In the genomic region with DNA sequence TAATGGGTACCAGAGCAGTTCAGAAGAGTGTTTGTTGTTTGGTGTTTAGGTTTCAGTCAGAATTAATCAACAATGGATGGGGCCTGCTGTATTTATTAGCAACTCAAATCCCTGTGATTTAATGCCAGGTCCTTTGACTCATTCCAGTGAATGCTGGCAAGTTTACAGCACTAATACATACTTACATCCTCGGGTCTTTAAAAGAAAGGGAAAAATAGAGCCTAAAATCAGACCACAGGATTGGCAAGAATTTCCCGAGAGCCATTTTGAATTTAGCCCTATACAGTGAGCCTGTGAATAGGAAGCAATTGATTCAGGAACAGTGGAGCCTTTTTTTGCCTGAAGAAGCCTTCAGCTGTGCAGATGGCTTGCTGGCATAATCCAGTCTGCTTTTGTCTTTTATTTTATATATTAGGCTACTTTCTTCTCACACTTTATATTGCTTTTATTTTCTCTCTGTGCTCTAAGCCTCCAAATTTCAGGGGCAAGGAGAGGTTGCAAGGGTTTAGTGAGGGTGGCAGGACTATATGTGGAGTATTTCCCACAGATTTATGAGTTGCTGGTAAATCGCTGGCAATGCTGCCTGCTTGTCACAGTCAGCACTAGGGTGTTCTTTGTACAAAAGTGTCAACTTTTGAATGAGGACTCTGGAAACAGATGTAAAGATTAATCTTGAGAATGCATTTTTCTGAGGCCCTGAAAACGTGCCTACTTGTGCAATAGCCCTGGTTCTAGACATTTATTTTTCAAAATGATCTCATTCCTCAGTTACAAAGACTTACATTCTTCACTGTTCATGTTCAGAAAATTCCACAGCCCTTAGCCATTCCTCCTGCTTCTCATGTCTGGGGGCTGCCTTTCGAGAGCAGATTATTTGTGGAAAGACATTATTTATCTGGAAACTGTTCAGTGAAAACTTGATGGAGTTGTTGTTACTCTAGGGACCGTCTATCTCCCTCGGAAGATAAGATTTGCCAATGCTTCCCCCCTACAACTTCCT, we compare ENCODE assay signal across 11 cellular contexts.
DNase-seq lines count a peak whose midpoint lies in the region; ATAC-seq and TF ChIP-seq lines count a peak whose summit lies in the region.
"Had no signal": no experiment of that assay in that cellular context is flagged by ENCODE, and none has a peak within 500 bp of the region (broad histone marks: within the 10 kb centered on the region; RNA-seq: fewer than 3 reads in every experiment).

No MANE protein-coding gene starts in this region.

- H3K4me3 Mint-ChIP-seq in neural progenitor cell, result no peak overlapping the region
- H3K4me3 Mint-ChIP-seq: activated naive CD4-positive, alpha-beta T cell treated with anti-CD3 and anti-CD28 coated beads for 36 hours had no signal

- H3F3A ChIP-seq in neural progenitor cell (ENCODE audit: low read depth), result no peaks in the 10 kb centered on the region

- intact Hi-C loops in lower leg skin (cut with DNase I; ENCODE audit: low total_unique reads), result no loop called here

- H3K27me3 ChIP-seq in ACC112 (ENCODE audit: insufficient read depth, low read length) (no peaks in the 10 kb centered on the region), neural progenitor cell (no peaks in the 10 kb centered on the region)
- H3K27me3 ChIP-seq: BLaER1 treated with 17β-estradiol and CSF1 and Interleukin-3, amounts not matched to agents 10 nM and 100 nM had no signal

- TF ChIP-seq POLR2A in lower leg skin (IDR thresholded peaks at IDR 0.05), result no peak

- H3K79me2 ChIP-seq in ACC112 (ENCODE audit: control insufficient read depth, insufficient read depth, low read length, unreplicated experiment), result no peaks in the 10 kb centered on the region
- no peaks in the 10 kb centered on the region for H3K79me2 ChIP-seq in neural progenitor cell (ENCODE audit: low read depth)

- H3K9me3 ChIP-seq in SK-N-MC (ENCODE audit: low read depth, low read length) (no peaks in the 10 kb centered on the region), neural progenitor cell (ENCODE audit: low read depth) (no peaks in the 10 kb centered on the region)
- H3K9me3 ChIP-seq: BLaER1 treated with 17β-estradiol and CSF1 and Interleukin-3, amounts not matched to agents 10 nM and 100 nM had no signal

- H3K27ac ChIP-seq in ACC112 (ENCODE audit: low read depth, low read length) (peak overlapping the region; percentile 87), SK-N-MC (peak overlapping the region; percentile 71), neural progenitor cell (no peak overlapping the region)
- H3K27ac ChIP-seq: BLaER1 treated with 17β-estradiol and CSF1 and Interleukin-3, amounts not matched to agents 10 nM and 100 nM had no signal

- H3K9ac ChIP-seq in SK-N-MC (ENCODE audit: insufficient read length) (no peak overlapping the region), neural progenitor cell (no peak overlapping the region)
- H3K9ac ChIP-seq: BLaER1 treated with 17β-estradiol and CSF1 and Interleukin-3, amounts not matched to agents 10 nM and 100 nM had no signal

- H3K4me3 ChIP-seq in ACC112 (ENCODE audit: low read depth, low read length) (peak overlapping the region; percentile 39), SK-N-MC (no peak overlapping the region), fibroblast of the aortic adventitia (ENCODE audit: low read depth, low read length) (peak overlapping the region; percentile 49), neural progenitor cell (no peak overlapping the region), lower leg skin (ENCODE audit: low read depth, poor library complexity, severe bottlenecking) (no peak overlapping the region)
- H3K4me3 ChIP-seq: BLaER1 treated with 17β-estradiol and CSF1 and Interleukin-3, amounts not matched to agents 10 nM and 100 nM had no signal

- H2AFZ ChIP-seq in ACC112 (ENCODE audit: low read length, unreplicated experiment), result peak overlapping the region; percentile 84
- peak overlapping the region; percentile 82 for H2AFZ ChIP-seq in neural progenitor cell (replicated peaks)

- peaks cover 13% of the 10 kb centered on the region for H3K4me1 Mint-ChIP-seq in neural progenitor cell

- H3K27me3 Mint-ChIP-seq in neural progenitor cell (ENCODE audit: insufficient read depth, low read depth), result no peaks in the 10 kb centered on the region

- DNase-seq in SK-N-MC (ENCODE audit: low read depth, low spot score) (no peak), fibroblast of the aortic adventitia (ENCODE audit: low read depth) (peak; percentile 97), neural progenitor cell (ENCODE audit: low spot score) (peak; percentile 10), ureter (ENCODE audit: low spot score) (no peak), lower leg skin (ENCODE audit: low spot score in 2 of 2) (no peak)
- DNase-seq: activated naive CD4-positive, alpha-beta T cell treated with anti-CD3 and anti-CD28 coated beads for 36 hours; stimulated activated CD4-positive, alpha-beta T cell treated with anti-CD3 and anti-CD28 coated beads, Interleukin-12 subunit alpha, Interleukin-12 subunit beta, amount 100 ng/mL, for 4 hours had no signal

- H3K27ac Mint-ChIP-seq in neural progenitor cell, result peak overlapping the region; percentile 84
- H3K27ac Mint-ChIP-seq: activated naive CD4-positive, alpha-beta T cell treated with anti-CD3 and anti-CD28 coated beads for 36 hours had no signal

- no peaks in the 10 kb centered on the region for H3K36me3 ChIP-seq in ACC112 (ENCODE audit: insufficient read depth, low read length)
- no peaks in the 10 kb centered on the region; the same call in 1 of the 2 replicates for H3K36me3 ChIP-seq in SK-N-MC (ENCODE audit: insufficient read depth, low read length)
- no peaks in the 10 kb centered on the region for H3K36me3 ChIP-seq in neural progenitor cell
- H3K36me3 ChIP-seq: BLaER1 treated with 17β-estradiol and CSF1 and Interleukin-3, amounts not matched to agents 10 nM and 100 nM had no signal

- H4K20me1 ChIP-seq in neural progenitor cell (ENCODE audit: low read depth), result no peaks in the 10 kb centered on the region
- H4K20me1 ChIP-seq: BLaER1 treated with 17β-estradiol and CSF1 and Interleukin-3, amounts not matched to agents 10 nM and 100 nM had no signal

- no peak for TF ChIP-seq CTCF in fibroblast of the aortic adventitia (IDR thresholded peaks at IDR 0.05; ENCODE audit: insufficient read depth, low read length)
- no peak for TF ChIP-seq CTCF in neural progenitor cell (IDR thresholded peaks at IDR 0.05)
- TF ChIP-seq CTCF in lower leg skin (IDR thresholded peaks at IDR 0.05), result no peak

- no peak overlapping the region for H3K4me2 ChIP-seq in neural progenitor cell
- H3K4me2 ChIP-seq: BLaER1 treated with 17β-estradiol and CSF1 and Interleukin-3, amounts not matched to agents 10 nM and 100 nM had no signal

- peaks cover 4% of the 10 kb centered on the region for H3K36me3 Mint-ChIP-seq in neural progenitor cell

- H3K4me1 ChIP-seq in ACC112 (ENCODE audit: control insufficient read depth, insufficient read depth, low read length, unreplicated experiment), result peaks cover 24% of the 10 kb centered on the region
- H3K4me1 ChIP-seq in neural progenitor cell, result no peaks in the 10 kb centered on the region
- H3K4me1 ChIP-seq: BLaER1 treated with 17β-estradiol and CSF1 and Interleukin-3, amounts not matched to agents 10 nM and 100 nM had no signal

- ATAC-seq in HG03097 (IDR thresholded peaks at IDR 0.05; ENCODE audit: low FRiP score, unreplicated experiment), result no peak
- no peak for ATAC-seq in HG02610 (IDR thresholded peaks at IDR 0.05; ENCODE audit: unreplicated experiment)

- 32 to 38% methylated on average over 7 of the region's 7 CpGs for WGBS in lower leg skin, 2 donors

- peaks cover 8% of the 10 kb centered on the region for H3K9me3 Mint-ChIP-seq in neural progenitor cell
- H3K9me3 Mint-ChIP-seq: activated naive CD4-positive, alpha-beta T cell treated with anti-CD3 and anti-CD28 coated beads for 36 hours had no signal

Comparison
In these comparisons a context has a peak if more than half of its experiments do, and no peak if none do; other contexts are left out.
1. H3K4me3 ChIP-seq: peak in ACC112 (single experiment) and fibroblast of the aortic adventitia (single experiment); none in SK-N-MC (single experiment), neural progenitor cell (single experiment) and lower leg skin (single experiment).
2. DNase-seq: peak in fibroblast of the aortic adventitia (single experiment) and neural progenitor cell (single experiment); none in SK-N-MC (single experiment), ureter (single experiment) and lower leg skin (0 of 2).